ENCODE assay signal across 10 cellular contexts in the genomic region with DNA sequence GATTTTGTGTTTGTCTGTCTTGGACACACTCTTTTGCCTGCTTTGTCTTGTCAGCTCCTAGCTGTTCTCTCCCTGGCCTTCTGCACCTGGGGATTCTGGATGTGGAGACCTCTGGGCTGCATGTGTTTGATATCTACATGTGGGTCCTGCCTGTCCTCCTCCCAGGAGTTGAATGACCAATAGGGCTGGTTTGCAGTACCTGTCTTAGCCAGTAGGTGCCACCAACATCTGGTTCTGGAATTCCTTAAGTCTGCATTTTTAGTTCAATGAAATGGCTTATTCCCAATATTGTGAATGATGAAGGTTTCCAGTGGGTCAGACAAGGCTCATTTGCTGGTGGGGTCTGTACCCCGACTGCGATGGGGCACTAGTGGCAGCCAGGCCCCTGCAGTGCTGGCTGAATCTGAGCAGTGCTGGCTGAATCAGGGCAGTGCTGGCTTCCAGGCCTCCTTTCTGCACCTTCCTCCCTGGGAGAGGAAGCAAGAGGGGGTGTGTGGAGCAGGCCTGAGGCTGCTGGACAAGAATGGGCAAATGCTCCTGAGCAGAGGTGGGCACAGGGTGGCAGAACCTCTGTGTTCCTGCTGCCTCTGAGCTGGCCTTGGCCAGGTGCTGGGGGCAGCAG.
DNase-seq lines count a peak whose midpoint lies in the region; ATAC-seq, FAIRE-seq and TF ChIP-seq lines count a peak whose summit lies in the region.
"Had no signal": no experiment of that assay in that cellular context is flagged by ENCODE, and none has a peak within 500 bp of the region (broad histone marks: within the 10 kb centered on the region; RNA-seq: fewer than 3 reads in every experiment).

No MANE protein-coding gene starts in this region.

- H3K27ac Mint-ChIP-seq in H9 (peak overlapping the region in 1 of 3 experiments; percentile 47; a peak in 1 of 7 replicates), astrocyte (ENCODE audit: unreplicated experiment) (no peak overlapping the region), memory B cell (peak overlapping the region; percentile 58)

- no peak overlapping the region for H2BK20ac ChIP-seq in H9 (ENCODE audit: low read depth, low read length, poor library complexity, severe bottlenecking)

- no peak overlapping the region for H2BK15ac ChIP-seq in H9 (ENCODE audit: low read depth, low read length)

- no CpG with 5 or more reads among the region's 2 CpGs for WGBS in H9 (ENCODE audit: extremely low coverage, insufficient read length, low lambda C conversion rate)

- H3K9ac ChIP-seq in H9 (ENCODE audit: extremely low read depth, insufficient read length, low read length) (no peak overlapping the region), astrocyte (ENCODE audit: low read length) (no peak overlapping the region)

- no peaks in the 10 kb centered on the region for H3K36me3 ChIP-seq in astrocyte (ENCODE audit: insufficient read depth, low read length)

- H3K4me1 Mint-ChIP-seq in H9 (peaks cover 3% of the 10 kb centered on the region in 2 experiments; a peak in 3 of 4 replicates), astrocyte (ENCODE audit: low read depth, unreplicated experiment) (peaks cover 3% of the 10 kb centered on the region), memory B cell (peaks cover 31% of the 10 kb centered on the region)

- H2BK12ac ChIP-seq in H9 (ENCODE audit: insufficient read length, low read depth, low read length) = no peak overlapping the region

- H3K27ac ChIP-seq in C4-2B (no peak overlapping the region), H9 (ENCODE audit: insufficient read length, low read depth, low read length) (no peak overlapping the region), astrocyte (ENCODE audit: low read depth, low read length) (no peak overlapping the region)
- H3K27ac ChIP-seq: SJCRH30 had no signal

- no peak overlapping the region for H3T11ph ChIP-seq in H9 (ENCODE audit: low read length)

- H2AFZ ChIP-seq in H9 (ENCODE audit: low read length) (no peak overlapping the region), astrocyte (ENCODE audit: low read depth, low read length) (no peak overlapping the region)

- H3K4me1 ChIP-seq in H9 (ENCODE audit: insufficient read depth, low read length) (no peaks in the 10 kb centered on the region), astrocyte (ENCODE audit: insufficient read depth, low read length) (peaks cover 29% of the 10 kb centered on the region)

- H3K79me1 ChIP-seq in H9 (ENCODE audit: insufficient read depth, low read depth, low read length, poor library complexity, severe bottlenecking) = peaks cover 3% of the 10 kb centered on the region

- H4K91ac ChIP-seq in H9 (ENCODE audit: insufficient read length, low read depth, low read length) = no peak overlapping the region

- H3K4me2 ChIP-seq in H9 (ENCODE audit: insufficient read depth, insufficient read length, low read length) (no peak overlapping the region), astrocyte (ENCODE audit: low read length) (no peak overlapping the region)

- H4K20me1 ChIP-seq in H9 (ENCODE audit: control insufficient read depth, insufficient read depth, insufficient read length) (no peaks in the 10 kb centered on the region), astrocyte (ENCODE audit: insufficient read depth, low read length) (peaks cover 93% of the 10 kb centered on the region)

- H3K4ac ChIP-seq in H9 (ENCODE audit: low read depth, low read length) = no peak overlapping the region

- no peaks in the 10 kb centered on the region for H3K9me3 ChIP-seq in H9 (ENCODE audit: control insufficient read depth, low read depth, low read length)
- H3K9me3 ChIP-seq in astrocyte (ENCODE audit: insufficient read depth, low read depth, low read length) = peaks cover 5% of the 10 kb centered on the region

- H3K18ac ChIP-seq in H9 (ENCODE audit: insufficient read length, low read depth, low read length) = no peak overlapping the region

- H3K27me3 Mint-ChIP-seq in H9 (ENCODE audit: low read depth) (no peaks in the 10 kb centered on the region), astrocyte (ENCODE audit: low read depth, unreplicated experiment) (no peaks in the 10 kb centered on the region), memory B cell (no peaks in the 10 kb centered on the region)

- H3K56ac ChIP-seq in H9 (ENCODE audit: insufficient read length, low read depth, low read length) = no peak overlapping the region

- DNase-seq in H9 (no peak), astrocyte (ENCODE audit: low read depth) (peak; percentile 16), memory B cell (ENCODE audit: low spot score in 2 of 2) (no peak), NCI-H187 treated with DMSO at 0.1 percent for 48 hours (lab: John Stamatoyannopoulos, UW) (no peak), midbrain (lab: John Stamatoyannopoulos, UW) (no peak), SHP77 treated with DMSO at 0.1 percent for 48 hours (lab: John Stamatoyannopoulos, UW) (no peak)
- DNase-seq: stimulated activated CD4-positive, alpha-beta T cell treated with anti-CD3 and anti-CD28 coated beads, Interleukin-1b, Interleukin-23, amount 100 ng/mL, for 48 hours had no signal

- H3K23ac ChIP-seq in H9 (ENCODE audit: insufficient read length, low read depth, low read length) = no peak overlapping the region

- H3K27me3 ChIP-seq in H9 (ENCODE audit: insufficient read depth, low read length) = no peaks in the 10 kb centered on the region
- H3K27me3 ChIP-seq in astrocyte (ENCODE audit: insufficient read depth, low read length) = no peaks in the 10 kb centered on the region
- H3K27me3 ChIP-seq: SJCRH30 had no signal

- no peak overlapping the region for H2BK120ac ChIP-seq in H9 (ENCODE audit: low read depth, low read length, poor library complexity, severe bottlenecking)

- no peak overlapping the region for H3K14ac ChIP-seq in H9 (ENCODE audit: insufficient read depth, low read length)

- H3K4me3 ChIP-seq in astrocyte (ENCODE audit: insufficient read depth, low read depth, low read length) = no peak overlapping the region
- H3K4me3 ChIP-seq: SJCRH30 had no signal

- H3K4me3 Mint-ChIP-seq in H9 (no peak overlapping the region), astrocyte (ENCODE audit: unreplicated experiment) (no peak overlapping the region), memory B cell (no peak overlapping the region)

- no peak overlapping the region for H4K5ac ChIP-seq in H9 (ENCODE audit: insufficient read length, low read depth, low read length)

- H2BK5ac ChIP-seq in H9 (ENCODE audit: insufficient read length, low read length) = no peak overlapping the region

- H4K8ac ChIP-seq in H9 (replicated peaks; ENCODE audit: insufficient read length, low read depth, low read length) = no peak overlapping the region

- H3K79me2 ChIP-seq in H9 (ENCODE audit: insufficient read depth, low read length) (no peaks in the 10 kb centered on the region), astrocyte (ENCODE audit: insufficient read depth, low read length) (peaks cover 63% of the 10 kb centered on the region)

- FAIRE-seq in astrocyte (lab: Jason Lieb, UNC) = no peak

- H3K23me2 ChIP-seq in H9 (ENCODE audit: insufficient read length, low read depth, low read length, poor library complexity, severe bottlenecking) = no peaks in the 10 kb centered on the region

- TF ChIP-seq CTCF in C4-2B (conservative IDR thresholded peaks at IDR 0.05) = peak; percentile 84
- peak; percentile 68 for TF ChIP-seq CTCF in H9 (conservative IDR thresholded peaks at IDR 0.05)
- TF ChIP-seq CTCF in astrocyte (IDR thresholded peaks at IDR 0.05; ENCODE audit: insufficient read depth, low read depth, low read length) = peak; percentile 57

- ATAC-seq in memory B cell (ENCODE audit: low read depth) (no peak), HG02623 (IDR thresholded peaks at IDR 0.05; ENCODE audit: unreplicated experiment) (no peak)

- H3K9me3 Mint-ChIP-seq in H9 (peaks cover 4 to 6% of the 10 kb centered on the region in 2 experiments; a peak in 3 of 5 replicates), astrocyte (ENCODE audit: unreplicated experiment) (no peaks in the 10 kb centered on the region), memory B cell (no peaks in the 10 kb centered on the region)

- H3K36me3 Mint-ChIP-seq in H9 (ENCODE audit: insufficient read depth in 1 of 3, low read depth in 3 of 3) (peaks cover 0 to 9% (median 6%) of the 10 kb centered on the region in 3 experiments; a peak in 6 of 7 replicates), astrocyte (ENCODE audit: low read depth, unreplicated experiment) (peaks cover 2% of the 10 kb centered on the region), memory B cell (no peaks in the 10 kb centered on the region)

- H2AK5ac ChIP-seq in H9 (ENCODE audit: insufficient read length, low read length) = no peak overlapping the region
